9 cellular contexts compared by ENCODE assay signal in genomic region chr19:41563847-41564514, GRCh38. TPM values are rescaled to one million over a fixed set of nuclear protein-coding genes. Genes with fewer than 3 reads are reported as not detected.
DNase-seq lines count a peak whose midpoint lies in the region; ATAC-seq, FAIRE-seq and TF ChIP-seq lines count a peak whose summit lies in the region.
"Had no signal": no experiment of that assay in that cellular context is flagged by ENCODE, and none has a peak within 500 bp of the region (broad histone marks: within the 10 kb centered on the region; RNA-seq: fewer than 3 reads in every experiment).

No MANE protein-coding gene starts in this region.

- H3K36me3 ChIP-seq in lower lobe of right lung (no peaks in the 10 kb centered on the region), BE2C (no peaks in the 10 kb centered on the region)

- peak; percentile 9 for DNase-seq in COR-L47 (lab: John Stamatoyannopoulos, UW)
- DNase-seq in activated T-cell treated with anti-CD3 and anti-CD28 coated beads, Interleukin-2, amount 50 U/mL, for 72 hours, result peak in 1 of 2 donors; percentile 60
- DNase-seq in lower lobe of right lung, result no peak
- DNase-seq in BE2C, result no peak
- DNase-seq in NCI-H2171 (lab: John Stamatoyannopoulos, UW), result no peak
- DNase-seq in HTR-8/SVneo (ENCODE audit: insufficient read length, low spot score), result no peak

- peaks cover 4% of the 10 kb centered on the region for H3K27me3 Mint-ChIP-seq in IgD-negative memory B cell
- no peaks in the 10 kb centered on the region for H3K27me3 Mint-ChIP-seq in activated T-cell treated with anti-CD3 and anti-CD28 coated beads, Interleukin-2, amount 50 U/mL, for 72 hours (ENCODE audit: low read depth)

- H3K27me3 ChIP-seq in lower lobe of right lung (ENCODE audit: low read depth) (peaks cover 39% of the 10 kb centered on the region), BE2C (peaks cover 75% of the 10 kb centered on the region)

- TF ChIP-seq CTCF in lower lobe of right lung (IDR thresholded peaks at IDR 0.05) (no peak), BE2C (IDR thresholded peaks at IDR 0.05; ENCODE audit: low read depth, low read length) (no peak)

- peaks cover 18% of the 10 kb centered on the region for H3K36me3 Mint-ChIP-seq in IgD-negative memory B cell
- H3K36me3 Mint-ChIP-seq in activated T-cell treated with anti-CD3 and anti-CD28 coated beads, Interleukin-2, amount 50 U/mL, for 72 hours (ENCODE audit: insufficient read depth in 2 of 2), result peaks cover 0 to 5% of the 10 kb centered on the region in 2 donors

- peak overlapping the region; percentile 76 to 91 (median 85) for H3K27ac Mint-ChIP-seq in IgD-negative memory B cell
- H3K27ac Mint-ChIP-seq in activated T-cell treated with anti-CD3 and anti-CD28 coated beads, Interleukin-2, amount 50 U/mL, for 72 hours, result no peak overlapping the region

- H3K27ac ChIP-seq in lower lobe of right lung, result no peak overlapping the region

- peak; percentile 77 to 78 for ATAC-seq in activated T-cell treated with anti-CD3 and anti-CD28 coated beads, Interleukin-2, amount 50 U/mL, for 72 hours (replicated peaks in 1 of 2)
- ATAC-seq in lower lobe of right lung (peak; percentile 41 to 45), HG02885 (IDR thresholded peaks at IDR 0.05; ENCODE audit: poor library complexity, unreplicated experiment) (no peak)

- H3K4me3 ChIP-seq in lower lobe of right lung (peak overlapping the region; percentile 6), BE2C (ENCODE audit: low read depth, low read length) (no peak overlapping the region)

- H3K4me1 ChIP-seq in lower lobe of right lung (peaks cover 21% of the 10 kb centered on the region), BE2C (no peaks in the 10 kb centered on the region)

- intact Hi-C loops in lower lobe of right lung (cut with DNase I), result loop anchor here (10.0 kb wide), 1 partner anchor 109 kb away; no protein-coding TSS in a partner anchor

- H3K9me3 ChIP-seq in lower lobe of right lung (no peaks in the 10 kb centered on the region), BE2C (no peaks in the 10 kb centered on the region)

- no peak for FAIRE-seq in HTR-8/SVneo (lab: Jason Lieb, UNC)
- FAIRE-seq: keratinocyte had no signal

- peak overlapping the region; percentile 77 to 90 (median 82) for H3K4me3 Mint-ChIP-seq in IgD-negative memory B cell
- peak overlapping the region; percentile 82 to 86 for H3K4me3 Mint-ChIP-seq in activated T-cell treated with anti-CD3 and anti-CD28 coated beads, Interleukin-2, amount 50 U/mL, for 72 hours

- no peaks in the 10 kb centered on the region for H3K9me3 Mint-ChIP-seq in IgD-negative memory B cell
- no peaks in the 10 kb centered on the region for H3K9me3 Mint-ChIP-seq in activated T-cell treated with anti-CD3 and anti-CD28 coated beads, Interleukin-2, amount 50 U/mL, for 72 hours

- peaks cover 30 to 52% (median 45%) of the 10 kb centered on the region in 3 donors for H3K4me1 Mint-ChIP-seq in IgD-negative memory B cell
- peaks cover 77% of the 10 kb centered on the region for H3K4me1 Mint-ChIP-seq in activated T-cell treated with anti-CD3 and anti-CD28 coated beads, Interleukin-2, amount 50 U/mL, for 72 hours (ENCODE audit: low read depth)

RNA-seq across cellular contexts. Expression of gene CEACAM21, which starts 12.0 kb away (rescaled TPM):
- 30.8 TPM for polyA plus RNA-seq in IgD-negative memory B cell
- total RNA-seq in activated T-cell treated with anti-CD3 and anti-CD28 coated beads, Interleukin-2, amount 50 U/mL, for 72 hours, result 10 to 100 TPM; 38.4 to 41.7 TPM
- 28.8 TPM for total RNA-seq in lower lobe of right lung
- 2.0 TPM for polyA plus RNA-seq in BE2C (2012; ENCODE audit: insufficient read depth, insufficient read length, low read depth)
- polyA plus RNA-seq: keratinocyte had no signal
